Comparison of ENCODE assay signal across 11 cellular contexts in genomic region chr20:49984426-49985153, GRCh38. TPM values are rescaled to one million over a fixed set of nuclear protein-coding genes. Genes with fewer than 3 reads are reported as not detected.
DNase-seq lines count a peak whose midpoint lies in the region; ATAC-seq and TF ChIP-seq lines count a peak whose summit lies in the region.
"Had no signal": no experiment of that assay in that cellular context is flagged by ENCODE, and none has a peak within 500 bp of the region (broad histone marks: within the 10 kb centered on the region; RNA-seq: fewer than 3 reads in every experiment).

No MANE protein-coding gene starts in this region.

- no peaks in the 10 kb centered on the region for H3K9me3 ChIP-seq in BLaER1 treated with 17β-estradiol and CSF1 and Interleukin-3, amounts not matched to agents 10 nM and 100 nM (replicated peaks in 1 of 11)
- H3K9me3 ChIP-seq in SK-N-MC (ENCODE audit: low read depth, low read length) = no peaks in the 10 kb centered on the region

- H4K20me1 ChIP-seq in BLaER1 treated with 17β-estradiol and CSF1 and Interleukin-3, amounts not matched to agents 10 nM and 100 nM = peaks cover 0 to 68% (median 57%) of the 10 kb centered on the region in 11 experiments; a peak in 18 of 22 replicates

- H3K27me3 Mint-ChIP-seq in glutamatergic neuron (ENCODE audit: unreplicated experiment) = peaks cover 3% of the 10 kb centered on the region

- H3K36me3 ChIP-seq in BLaER1 treated with 17β-estradiol and CSF1 and Interleukin-3, amounts not matched to agents 10 nM and 100 nM = peaks cover 11 to 63% (median 60%) of the 10 kb centered on the region in 11 experiments
- H3K36me3 ChIP-seq in SK-N-MC (ENCODE audit: insufficient read depth, low read length) = 0 out of 2 replicates have a peak, but pooled peaks cover 4% of the 10 kb centered on the region

- H3K27ac ChIP-seq in BLaER1 treated with 17β-estradiol and CSF1 and Interleukin-3, amounts not matched to agents 10 nM and 100 nM = peak overlapping the region in 9 of 11 experiments; percentile 8 to 89 (median 83); a peak in 11 of 22 replicates
- no peak overlapping the region for H3K27ac ChIP-seq in SK-N-MC

- peak overlapping the region; percentile 81 for H3K4me3 Mint-ChIP-seq in glutamatergic neuron (ENCODE audit: unreplicated experiment)

- no peak for DNase-seq in SK-N-MC (ENCODE audit: low read depth, low spot score)
- DNase-seq in glutamatergic neuron = no peak
- DNase-seq in skeletal muscle cell (ENCODE audit: low read depth) = no peak
- DNase-seq in NCI-H1694 treated with DMSO at 0.1 percent for 48 hours (lab: John Stamatoyannopoulos, UW) = no peak
- DNase-seq in midbrain (lab: John Stamatoyannopoulos, UW) = no peak
- DNase-seq in COLO829 (ENCODE audit: low spot score) = no peak
- DNase-seq: EL, NCI-H2227 treated with DMSO at 0.1 percent for 48 hours had no signal

- TF ChIP-seq CTCF in glutamatergic neuron (IDR thresholded peaks at IDR 0.05; ENCODE audit: partially characterized antibody, unreplicated experiment) = no peak

- H3K27me3 ChIP-seq in BLaER1 treated with 17β-estradiol and CSF1 and Interleukin-3, amounts not matched to agents 10 nM and 100 nM = no peaks in the 10 kb centered on the region

- peak overlapping the region; percentile 89 to 100 (median 97) for H3K4me2 ChIP-seq in BLaER1 treated with 17β-estradiol and CSF1 and Interleukin-3, amounts not matched to agents 10 nM and 100 nM

- no peak for ATAC-seq in HG03175 (IDR thresholded peaks at IDR 0.05; ENCODE audit: unreplicated experiment)

- no peak overlapping the region for H3K27ac Mint-ChIP-seq in glutamatergic neuron (ENCODE audit: unreplicated experiment)
- H3K27ac Mint-ChIP-seq: T-helper 1 cell treated with Interleukin-12 subunit alpha and Interleukin-12 subunit beta and Interleukin-4 antibody, amounts not matched to agents 30 μg/mL and 1 μg/mL, for 36 hours had no signal

- H3K4me1 Mint-ChIP-seq in glutamatergic neuron (ENCODE audit: low read depth, unreplicated experiment) = peaks cover 31% of the 10 kb centered on the region

- peak overlapping the region; percentile 60 to 98 (median 94); a peak in 19 of 20 replicates for H3K4me3 ChIP-seq in BLaER1 treated with 17β-estradiol and CSF1 and Interleukin-3, amounts not matched to agents 10 nM and 100 nM
- H3K4me3 ChIP-seq in SK-N-MC (peak overlapping the region; percentile 92), skeletal muscle cell (ENCODE audit: low read depth, low read length) (peak overlapping the region; percentile 79)

- H3K9me3 Mint-ChIP-seq in glutamatergic neuron (ENCODE audit: unreplicated experiment) = peaks cover 5% of the 10 kb centered on the region
- H3K9me3 Mint-ChIP-seq: T-helper 1 cell treated with Interleukin-12 subunit alpha and Interleukin-12 subunit beta and Interleukin-4 antibody, amounts not matched to agents 30 μg/mL and 1 μg/mL, for 36 hours had no signal

- H3K4me1 ChIP-seq in BLaER1 treated with 17β-estradiol and CSF1 and Interleukin-3, amounts not matched to agents 10 nM and 100 nM = peaks cover 77 to 93% (median 90%) of the 10 kb centered on the region in 10 experiments

- H3K9ac ChIP-seq in BLaER1 treated with 17β-estradiol and CSF1 and Interleukin-3, amounts not matched to agents 10 nM and 100 nM = peak overlapping the region; percentile 90 to 95 (median 93); a peak in 21 of 22 replicates
- H3K9ac ChIP-seq in SK-N-MC (ENCODE audit: insufficient read length) = no peak overlapping the region

- H3K36me3 Mint-ChIP-seq in glutamatergic neuron (ENCODE audit: unreplicated experiment) = no peaks in the 10 kb centered on the region

RNA-seq across cellular contexts. Expression of gene SNAI1, which starts 1.8 kb away (rescaled TPM):
- total RNA-seq in glutamatergic neuron (ENCODE audit: unreplicated experiment) = 3.9 TPM

RNA-seq across cellular contexts. Expression of gene RNF114, which starts 48.4 kb away (rescaled TPM):
- 64.2 TPM for total RNA-seq in glutamatergic neuron (ENCODE audit: unreplicated experiment)
